In the genomic region with DNA sequence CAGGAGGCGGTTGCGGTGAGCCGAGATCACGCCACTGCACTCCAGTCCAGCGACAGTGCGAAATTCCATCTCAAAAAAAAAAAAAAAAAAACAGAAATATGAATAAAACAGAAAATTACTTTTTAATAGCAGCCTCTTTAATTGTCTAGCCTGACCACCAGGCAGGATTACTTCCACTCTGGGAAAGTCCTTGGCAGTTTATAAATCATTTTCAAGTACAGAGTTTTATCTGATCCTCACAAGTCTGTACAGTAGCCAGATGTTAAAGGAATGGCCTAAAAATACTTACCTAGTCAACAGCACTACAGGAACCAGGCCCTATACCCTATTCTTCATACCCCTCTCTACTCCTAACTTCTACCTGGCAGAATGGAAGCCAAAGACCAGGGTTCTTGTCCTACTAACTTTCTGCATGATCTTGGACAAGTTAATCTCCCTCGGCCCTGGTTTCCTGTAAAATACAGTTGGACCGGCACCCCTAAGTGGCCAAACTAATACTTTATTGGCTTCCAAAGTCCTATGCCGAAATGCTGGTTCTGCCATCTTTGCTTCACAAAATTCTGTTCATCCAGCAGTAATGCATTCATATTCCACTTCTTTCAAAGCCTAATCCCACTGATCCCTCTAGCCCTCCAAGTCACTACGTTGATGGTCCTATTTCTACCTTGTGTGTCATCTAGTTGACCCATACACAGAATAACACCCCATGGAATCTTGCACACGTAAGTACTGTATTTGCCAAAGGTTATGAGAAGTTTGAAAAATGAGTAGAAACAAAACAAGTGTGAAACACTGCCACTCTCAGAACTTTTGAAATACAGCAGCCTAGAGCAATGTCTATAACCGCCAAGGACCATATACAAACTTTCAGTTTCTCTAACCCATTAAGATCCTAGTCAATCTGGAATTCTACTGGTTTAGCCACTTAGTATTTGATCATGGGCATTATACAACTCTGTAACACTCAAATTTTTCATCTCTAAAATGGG, we compare ENCODE assay signal across 8 cellular contexts. TPM values are rescaled to one million over a fixed set of nuclear protein-coding genes. Genes with fewer than 3 reads are reported as not detected.
DNase-seq lines count a peak whose midpoint lies in the region; ATAC-seq and TF ChIP-seq lines count a peak whose summit lies in the region.

No MANE protein-coding gene starts in this region.

- H3K27ac ChIP-seq in CD8-positive, alpha-beta T cell (ENCODE audit: low read depth, low read length), result peak overlapping the region; percentile 89
- H3K27ac ChIP-seq in dorsolateral prefrontal cortex, result peak overlapping the region in 17 of 59 donors; percentile 22 to 98 (median 95)

- peak overlapping the region; percentile 98 for H3K27ac Mint-ChIP-seq in CD8-positive, alpha-beta T cell
- H3K27ac Mint-ChIP-seq in natural killer cell treated with Interleukin-12 subunit alpha and Interleukin-12 subunit beta and Interleukin-15 and Interleukin-18, amount 100 ng/mL, for 72 hours, result peak overlapping the region; percentile 93 to 98

- H3K36me3 ChIP-seq in CD8-positive, alpha-beta T cell (ENCODE audit: insufficient read depth, low read length), result peaks cover 4% of the 10 kb centered on the region

- peak overlapping the region; percentile 81 for H3K4me3 ChIP-seq in CD8-positive, alpha-beta T cell (ENCODE audit: low read depth, low read length)
- peak overlapping the region; percentile 71 to 100 (median 97) for H3K4me3 ChIP-seq in dorsolateral prefrontal cortex

- peaks cover 47% of the 10 kb centered on the region for H3K36me3 Mint-ChIP-seq in CD8-positive, alpha-beta T cell
- H3K36me3 Mint-ChIP-seq in natural killer cell treated with Interleukin-12 subunit alpha and Interleukin-12 subunit beta and Interleukin-15 and Interleukin-18, amount 100 ng/mL, for 72 hours, result peaks cover 28% of the 10 kb centered on the region

- no peak for ATAC-seq in CD8-positive, alpha-beta T cell
- peak in 1 of 2 donors; percentile 7 for ATAC-seq in natural killer cell treated with Interleukin-12 subunit alpha and Interleukin-12 subunit beta and Interleukin-15 and Interleukin-18, amount 100 ng/mL, for 72 hours

- peaks cover 47% of the 10 kb centered on the region for H3K4me1 ChIP-seq in CD8-positive, alpha-beta T cell (ENCODE audit: insufficient read depth, low read length)

- H3K9me3 Mint-ChIP-seq in CD8-positive, alpha-beta T cell, result no peaks in the 10 kb centered on the region
- H3K9me3 Mint-ChIP-seq in natural killer cell treated with Interleukin-12 subunit alpha and Interleukin-12 subunit beta and Interleukin-15 and Interleukin-18, amount 100 ng/mL, for 72 hours, result no peaks in the 10 kb centered on the region

- in situ Hi-C loops in ACHN (cut with HindIII; ENCODE audit: low pct_ligation_motif_present, low pct_unique_long_range_greater_than_20kb, low sequenced_read_pairs), result no loop called here

- no peaks in the 10 kb centered on the region for H3K27me3 Mint-ChIP-seq in CD8-positive, alpha-beta T cell (ENCODE audit: low read depth)
- no peaks in the 10 kb centered on the region for H3K27me3 Mint-ChIP-seq in natural killer cell treated with Interleukin-12 subunit alpha and Interleukin-12 subunit beta and Interleukin-15 and Interleukin-18, amount 100 ng/mL, for 72 hours

- CTCF ChIA-PET in CD8-positive, alpha-beta T cell (lab: Charles Lee), result interaction anchor here (0.7 to 1.5 kb wide), 2 partner anchors 11 to 116 kb away, joined by 3 to 5 read pairs; a partner anchor contains a TSS

- H3K4me1 Mint-ChIP-seq in CD8-positive, alpha-beta T cell (ENCODE audit: low read depth), result peaks cover 53% of the 10 kb centered on the region
- peaks cover 44 to 58% of the 10 kb centered on the region in 2 donors for H3K4me1 Mint-ChIP-seq in natural killer cell treated with Interleukin-12 subunit alpha and Interleukin-12 subunit beta and Interleukin-15 and Interleukin-18, amount 100 ng/mL, for 72 hours (ENCODE audit: low read depth in 2 of 2)

- no peaks in the 10 kb centered on the region for H3K9me3 ChIP-seq in CD8-positive, alpha-beta T cell (ENCODE audit: low read length)

- TF ChIP-seq CTCF in CD8-positive, alpha-beta T cell (IDR thresholded peaks at IDR 0.05), result no peak
- no peak for TF ChIP-seq CTCF in dorsolateral prefrontal cortex (IDR thresholded peaks at IDR 0.05 in 54 of 56, conservative IDR thresholded peaks at IDR 0.05 in 2 of 56; ENCODE audit: low read depth in 1 of 56, partially characterized antibody in 56 of 56)

- no peaks in the 10 kb centered on the region for H3K27me3 ChIP-seq in CD8-positive, alpha-beta T cell (ENCODE audit: insufficient read depth, low read length)
- no peaks in the 10 kb centered on the region for H3K27me3 ChIP-seq in dorsolateral prefrontal cortex

- intact Hi-C loops in CD8-positive, alpha-beta T cell (cut with DNase I, micrococcal nuclease), result loop anchor here (1.0 to 10.0 kb wide), 10 partner anchors 193 to 1753 kb away; a partner anchor contains a TSS
- intact Hi-C loops in dorsolateral prefrontal cortex (cut with DNase I), result loop anchor here (5.0 to 10.0 kb wide), 3 partner anchors 118 to 446 kb away; a partner anchor contains a TSS

- no peak for DNase-seq in CD8-positive, alpha-beta T cell
- peak; percentile 40 for DNase-seq in MV-4-11 (lab: John Stamatoyannopoulos, UW)
- DNase-seq in dorsolateral prefrontal cortex, result no peak
- DNase-seq in natural killer cell treated with Interleukin-12 subunit alpha and Interleukin-12 subunit beta and Interleukin-15 and Interleukin-18, amount 100 ng/mL, for 72 hours (ENCODE audit: low spot score), result no peak
- no peak for DNase-seq in ACHN
- no peak for DNase-seq in midbrain (lab: John Stamatoyannopoulos, UW)
- DNase-seq in inferior parietal cortex (ENCODE audit: extremely low spot score), result no peak
- DNase-seq in NCI-H187 (lab: John Stamatoyannopoulos, UW), result no peak

- peak overlapping the region; percentile 96 for H3K4me3 Mint-ChIP-seq in CD8-positive, alpha-beta T cell
- H3K4me3 Mint-ChIP-seq in natural killer cell treated with Interleukin-12 subunit alpha and Interleukin-12 subunit beta and Interleukin-15 and Interleukin-18, amount 100 ng/mL, for 72 hours, result peak overlapping the region; percentile 94

- POLR2A ChIA-PET in CD8-positive, alpha-beta T cell (lab: Charles Lee), result interaction anchor here (3.2 kb wide), 1 partner anchor 8 kb away, joined by 16 read pairs; no protein-coding TSS in a partner anchor

RNA-seq across cellular contexts. Expression of a gene that starts 1.7 kb away (rescaled TPM):
- total RNA-seq in CD8-positive, alpha-beta T cell, result 10 to 100 TPM; 19.4 to 19.6 TPM
- 10 to 100 TPM; 20.5 to 39.5 (median 30.6) TPM for total RNA-seq in dorsolateral prefrontal cortex
- 10 to 100 TPM; 97.6 to 99.8 TPM for total RNA-seq in natural killer cell treated with Interleukin-12 subunit alpha and Interleukin-12 subunit beta and Interleukin-15 and Interleukin-18, amount 100 ng/mL, for 72 hours
